Comparison of ENCODE assay signal across 28 cellular contexts in genomic region chr3:68448510-68449383, GRCh38.
"Had no signal": no experiment of that assay in that cellular context is flagged by ENCODE, and none has a peak within 500 bp of the region (broad histone marks: within the 10 kb centered on the region; RNA-seq: fewer than 3 reads in every experiment).

No MANE protein-coding gene starts in this region.

- H3K4me3 ChIP-seq: ascending aorta, breast epithelium, cardiac muscle cell, colonic mucosa, gastroesophageal sphincter, heart right ventricle, hepatocyte had no signal

- H3K9me3 Mint-ChIP-seq: activated CD4-positive, alpha-beta T cell treated with anti-CD3 and anti-CD28 coated beads, Interleukin-2, amount 10 ng/mL, durations not matched to agents 7 days and 5 days; activated naive CD4-positive, alpha-beta T cell treated with anti-CD3 and anti-CD28 coated beads, Interleukin-2, amount 10 ng/mL, durations not matched to agents 7 days and 5 days; activated naive CD8-positive, alpha-beta T cell treated with anti-CD3 and anti-CD28 coated beads, Interleukin-2, amount 10 ng/mL, durations not matched to agents 7 days and 5 days; activated T-cell treated with anti-CD3 and anti-CD28 coated beads, Interleukin-2, amount 50 U/mL, for 24 hours; brain had no signal

- H3K27me3 Mint-ChIP-seq: activated CD4-positive, alpha-beta memory T cell treated with anti-CD3 and anti-CD28 coated beads, Interleukin-2, amount 10 ng/mL, durations not matched to agents 7 days and 5 days; activated CD4-positive, alpha-beta T cell treated with anti-CD3 and anti-CD28 coated beads, Interleukin-2, amount 10 ng/mL, durations not matched to agents 7 days and 5 days; activated naive CD4-positive, alpha-beta T cell treated with anti-CD3 and anti-CD28 coated beads, Interleukin-2, amount 10 ng/mL, durations not matched to agents 7 days and 5 days; activated naive CD8-positive, alpha-beta T cell treated with anti-CD3 and anti-CD28 coated beads, Interleukin-2, amount 10 ng/mL, durations not matched to agents 7 days and 5 days; activated T-cell treated with anti-CD3 and anti-CD28 coated beads, Interleukin-2, amount 50 U/mL, for 24 hours; T-helper 17 cell had no signal

- DNase-seq: activated CD4-positive, alpha-beta memory T cell treated with anti-CD3 and anti-CD28 coated beads, Interleukin-2, amount 10 ng/mL, durations not matched to agents 7 days and 5 days; activated CD4-positive, alpha-beta T cell treated with anti-CD3 and anti-CD28 coated beads for 1 hour; activated CD4-positive, alpha-beta T cell treated with anti-CD3 and anti-CD28 coated beads for 4 hours; activated CD4-positive, alpha-beta T cell treated with anti-CD3 and anti-CD28 coated beads, Interleukin-2, amount 10 ng/mL, durations not matched to agents 7 days and 5 days; activated CD4-positive, alpha-beta T cell treated with anti-CD3 and anti-CD28 coated beads, Interleukin-2, amount 50 U/mL, for 4 hours; activated CD8-positive, alpha-beta memory T cell treated with anti-CD3 and anti-CD28 coated beads, Interleukin-2, amount 50 U/mL, for 48 hours; activated gamma-delta T cell; activated naive CD4-positive, alpha-beta T cell; activated naive CD4-positive, alpha-beta T cell treated with anti-CD3 and anti-CD28 coated beads, Interleukin-2, amount 10 ng/mL, durations not matched to agents 7 days and 5 days; activated naive CD8-positive, alpha-beta T cell treated with anti-CD3 and anti-CD28 coated beads, Interleukin-2, amount 10 ng/mL, durations not matched to agents 7 days and 5 days; activated T-cell treated with anti-CD3 and anti-CD28 coated beads for 4 hours; activated T-cell treated with anti-CD3 and anti-CD28 coated beads, Interleukin-2, amount 50 U/mL, for 24 hours; activated T-cell treated with anti-CD3 and anti-CD28 coated beads, Interleukin-2, amount 50 U/mL, for 72 hours; central memory CD4-positive, alpha-beta T cell; cerebellar nuclear complex; colonic mucosa; effector CD8-positive, alpha-beta T cell; foreskin keratinocyte; heart right ventricle; T-helper 17 cell had no signal

- H3K27me3 ChIP-seq: ascending aorta, breast epithelium, cardiac muscle cell, colonic mucosa, foreskin keratinocyte, gastroesophageal sphincter, heart right ventricle, hepatocyte had no signal

- H3K36me3 ChIP-seq: ascending aorta, breast epithelium, cardiac muscle cell, colonic mucosa, gastroesophageal sphincter, heart right ventricle had no signal

- H3K9me3 ChIP-seq: ascending aorta, breast epithelium, colonic mucosa, gastroesophageal sphincter, heart right ventricle had no signal

- H3K4me1 ChIP-seq: ascending aorta, breast epithelium, colonic mucosa, foreskin keratinocyte, gastroesophageal sphincter, heart right ventricle had no signal

- H3K27ac ChIP-seq: ascending aorta, breast epithelium, cardiac muscle cell, colonic mucosa, foreskin keratinocyte, gastroesophageal sphincter, heart right ventricle, hepatocyte had no signal

- H3K4me1 Mint-ChIP-seq: activated CD4-positive, alpha-beta memory T cell treated with anti-CD3 and anti-CD28 coated beads, Interleukin-2, amount 10 ng/mL, durations not matched to agents 7 days and 5 days; activated CD4-positive, alpha-beta T cell treated with anti-CD3 and anti-CD28 coated beads, Interleukin-2, amount 10 ng/mL, durations not matched to agents 7 days and 5 days; activated naive CD4-positive, alpha-beta T cell treated with anti-CD3 and anti-CD28 coated beads, Interleukin-2, amount 10 ng/mL, durations not matched to agents 7 days and 5 days; activated naive CD8-positive, alpha-beta T cell treated with anti-CD3 and anti-CD28 coated beads, Interleukin-2, amount 10 ng/mL, durations not matched to agents 7 days and 5 days; T-helper 17 cell had no signal

- H2AFZ ChIP-seq: hepatocyte had no signal

- H3K4me3 Mint-ChIP-seq: activated CD4-positive, alpha-beta memory T cell treated with anti-CD3 and anti-CD28 coated beads, Interleukin-2, amount 10 ng/mL, durations not matched to agents 7 days and 5 days; activated CD4-positive, alpha-beta T cell treated with anti-CD3 and anti-CD28 coated beads, Interleukin-2, amount 10 ng/mL, durations not matched to agents 7 days and 5 days; activated naive CD4-positive, alpha-beta T cell treated with anti-CD3 and anti-CD28 coated beads, Interleukin-2, amount 10 ng/mL, durations not matched to agents 7 days and 5 days; activated naive CD8-positive, alpha-beta T cell treated with anti-CD3 and anti-CD28 coated beads, Interleukin-2, amount 10 ng/mL, durations not matched to agents 7 days and 5 days; activated T-cell treated with anti-CD3 and anti-CD28 coated beads, Interleukin-2, amount 50 U/mL, for 24 hours; activated T-cell treated with anti-CD3 and anti-CD28 coated beads, Interleukin-2, amount 50 U/mL, for 72 hours; brain; T-helper 17 cell had no signal

- H3K79me2 ChIP-seq: hepatocyte had no signal

- ATAC-seq: activated naive CD4-positive, alpha-beta T cell treated with anti-CD3 and anti-CD28 coated beads, Interleukin-2, amount 50 U/mL, for 72 hours; activated T-cell treated with anti-CD3 and anti-CD28 coated beads, Interleukin-2, amount 50 U/mL, for 72 hours; esophagus mucosa; foreskin keratinocyte; gastroesophageal sphincter; heart right ventricle; T-helper 17 cell had no signal

- H3K4me2 ChIP-seq: hepatocyte had no signal

- H3K36me3 Mint-ChIP-seq: activated naive CD4-positive, alpha-beta T cell treated with anti-CD3 and anti-CD28 coated beads, Interleukin-2, amount 10 ng/mL, durations not matched to agents 7 days and 5 days; activated naive CD4-positive, alpha-beta T cell treated with anti-CD3 and anti-CD28 coated beads, Interleukin-2, amount 50 U/mL, for 72 hours; activated naive CD8-positive, alpha-beta T cell treated with anti-CD3 and anti-CD28 coated beads, Interleukin-2, amount 10 ng/mL, durations not matched to agents 7 days and 5 days; brain had no signal

- H3K27ac Mint-ChIP-seq: activated CD4-positive, alpha-beta memory T cell treated with anti-CD3 and anti-CD28 coated beads, Interleukin-2, amount 10 ng/mL, durations not matched to agents 7 days and 5 days; activated CD4-positive, alpha-beta T cell treated with anti-CD3 and anti-CD28 coated beads, Interleukin-2, amount 10 ng/mL, durations not matched to agents 7 days and 5 days; activated naive CD4-positive, alpha-beta T cell treated with anti-CD3 and anti-CD28 coated beads, Interleukin-2, amount 10 ng/mL, durations not matched to agents 7 days and 5 days; activated naive CD4-positive, alpha-beta T cell treated with anti-CD3 and anti-CD28 coated beads, Interleukin-2, amount 50 U/mL, for 72 hours; activated naive CD8-positive, alpha-beta T cell treated with anti-CD3 and anti-CD28 coated beads, Interleukin-2, amount 10 ng/mL, durations not matched to agents 7 days and 5 days; activated T-cell treated with anti-CD3 and anti-CD28 coated beads, Interleukin-2, amount 50 U/mL, for 24 hours; activated T-cell treated with anti-CD3 and anti-CD28 coated beads, Interleukin-2, amount 50 U/mL, for 72 hours; T-helper 17 cell had no signal
